ENCODE assay signal across 17 cellular contexts in the genomic region with DNA sequence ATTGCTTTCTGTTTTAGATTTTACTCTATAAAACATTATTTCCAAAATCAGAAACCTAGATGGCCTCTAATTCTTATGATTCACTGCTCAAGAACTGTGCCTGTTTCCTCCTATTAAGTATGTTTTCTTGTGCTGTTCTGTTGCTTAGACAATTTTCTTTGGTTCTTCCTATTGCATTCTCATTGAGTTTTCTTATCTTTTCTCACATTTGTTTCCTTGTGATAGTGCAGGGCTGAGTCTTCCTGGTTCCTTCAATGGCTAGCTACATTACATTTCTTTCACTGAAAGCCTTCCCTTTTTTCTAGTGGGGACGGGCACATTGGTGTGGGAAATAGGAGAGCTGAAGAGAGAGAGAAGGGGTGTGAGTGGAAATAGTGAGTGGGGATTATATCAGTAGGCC.
DNase-seq lines count a peak whose midpoint lies in the region; ATAC-seq lines count a peak whose summit lies in the region.
"Had no signal": no experiment of that assay in that cellular context is flagged by ENCODE, and none has a peak within 500 bp of the region (broad histone marks: within the 10 kb centered on the region; RNA-seq: fewer than 3 reads in every experiment).

No MANE protein-coding gene starts in this region.

- H3K9me3 ChIP-seq in adipocyte (ENCODE audit: control insufficient read depth, low read length) (no peaks in the 10 kb centered on the region), MG63 (no peaks in the 10 kb centered on the region)
- H3K9me3 ChIP-seq: A549 had no signal

- no peak for ATAC-seq in activated naive CD8-positive, alpha-beta T cell treated with anti-CD3 and anti-CD28 coated beads, Interleukin-2, amount 50 U/mL, for 24 hours
- ATAC-seq in HG03039 (IDR thresholded peaks at IDR 0.05; ENCODE audit: unreplicated experiment) (no peak), GM18858 (IDR thresholded peaks at IDR 0.05; ENCODE audit: unreplicated experiment) (no peak)
- ATAC-seq: A549 had no signal

- H3K36me3 ChIP-seq in adipocyte (ENCODE audit: control insufficient read depth, insufficient read depth, low read length, severe bottlenecking) (no peaks in the 10 kb centered on the region), MG63 (no peaks in the 10 kb centered on the region)

- no peaks in the 10 kb centered on the region for H3K4me1 ChIP-seq in adipocyte (ENCODE audit: control insufficient read depth, insufficient read depth, low read length)
- H3K4me1 ChIP-seq: A549 had no signal

- H3K4me3 Mint-ChIP-seq in activated naive CD8-positive, alpha-beta T cell treated with anti-CD3 and anti-CD28 coated beads, Interleukin-2, amount 50 U/mL, for 24 hours: no peak overlapping the region
- H3K4me3 Mint-ChIP-seq: CD14-positive monocyte had no signal

- H3K9ac ChIP-seq in adipocyte (ENCODE audit: low read length): no peak overlapping the region

- DNase-seq in EH (ENCODE audit: low read depth): peak; percentile 1
- DNase-seq in OCI-M1 (lab: John Stamatoyannopoulos, UW): peak; percentile 73
- DNase-seq in adipocyte (ENCODE audit: low read depth): peak; percentile 5
- peak; percentile 36 to 83 for DNase-seq in lung microvascular endothelial cell (ENCODE audit: low read depth in 2 of 2)
- DNase-seq in activated naive CD8-positive, alpha-beta T cell treated with anti-CD3 and anti-CD28 coated beads, Interleukin-2, amount 50 U/mL, for 24 hours: no peak
- no peak for DNase-seq in MG63
- DNase-seq: DMS79, GF-D8, Kasumi-1, NCI-H1930, NCI-H2171 treated with DMSO at 0.1 percent for 48 hours, NCI-H82, SHP77 treated with DMSO at 0.1 percent for 48 hours had no signal

- H3K27ac Mint-ChIP-seq in activated naive CD8-positive, alpha-beta T cell treated with anti-CD3 and anti-CD28 coated beads, Interleukin-2, amount 50 U/mL, for 24 hours: no peak overlapping the region
- H3K27ac Mint-ChIP-seq: CD14-positive monocyte had no signal

- H3K4me1 Mint-ChIP-seq in activated naive CD8-positive, alpha-beta T cell treated with anti-CD3 and anti-CD28 coated beads, Interleukin-2, amount 50 U/mL, for 24 hours: no peaks in the 10 kb centered on the region
- H3K4me1 Mint-ChIP-seq: CD14-positive monocyte had no signal

- no peaks in the 10 kb centered on the region for H3K27me3 Mint-ChIP-seq in activated naive CD8-positive, alpha-beta T cell treated with anti-CD3 and anti-CD28 coated beads, Interleukin-2, amount 50 U/mL, for 24 hours

- H3K9me3 Mint-ChIP-seq in activated naive CD8-positive, alpha-beta T cell treated with anti-CD3 and anti-CD28 coated beads, Interleukin-2, amount 50 U/mL, for 24 hours: no peaks in the 10 kb centered on the region

- no peaks in the 10 kb centered on the region for H3K36me3 Mint-ChIP-seq in activated naive CD8-positive, alpha-beta T cell treated with anti-CD3 and anti-CD28 coated beads, Interleukin-2, amount 50 U/mL, for 24 hours (ENCODE audit: low read depth)
- H3K36me3 Mint-ChIP-seq: CD14-positive monocyte had no signal

- no peak overlapping the region for H3K4me3 ChIP-seq in adipocyte (ENCODE audit: low read length)
- no peak overlapping the region for H3K4me3 ChIP-seq in MG63
- H3K4me3 ChIP-seq: A549 had no signal

- H3K27me3 ChIP-seq in adipocyte (replicated peaks; ENCODE audit: control insufficient read depth, insufficient read depth, low read length) (no peaks in the 10 kb centered on the region), MG63 (no peaks in the 10 kb centered on the region)

Comparison
In these comparisons a context has a peak if more than half of its experiments do, and no peak if none do; other contexts are left out.
1. DNase-seq: peak in EH (single experiment), OCI-M1 (single experiment), adipocyte (single experiment) and lung microvascular endothelial cell (2 of 2); none in activated naive CD8-positive, alpha-beta T cell treated with anti-CD3 and anti-CD28 coated beads, Interleukin-2, amount 50 U/mL, for 24 hours (single experiment) and MG63 (single experiment).